ENCODE assay signal across 8 cellular contexts in the genomic region with DNA sequence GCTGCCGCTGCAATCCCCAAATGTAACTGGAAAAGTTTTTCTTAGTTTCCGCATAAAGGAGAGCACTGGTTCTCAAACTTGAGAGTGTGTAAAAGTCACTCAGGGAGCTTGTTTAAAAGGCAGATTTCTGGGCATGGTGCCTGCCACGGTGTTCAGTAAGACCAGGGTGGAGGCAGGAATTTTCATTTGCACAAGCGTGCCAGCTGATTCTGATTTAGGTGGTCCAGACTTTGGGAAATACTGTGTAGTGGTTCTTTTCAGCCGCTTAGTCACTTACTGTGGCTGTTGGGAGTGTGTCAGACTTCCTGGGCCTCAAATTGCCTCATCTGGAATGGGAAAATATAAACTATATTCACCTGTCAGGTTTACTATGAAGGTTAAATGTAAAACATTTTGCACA. TPM values are rescaled to one million over a fixed set of nuclear protein-coding genes. Genes with fewer than 3 reads are reported as not detected.
DNase-seq lines count a peak whose midpoint lies in the region; ATAC-seq, FAIRE-seq and TF ChIP-seq lines count a peak whose summit lies in the region.

No MANE protein-coding gene starts in this region.

- H3K9me3 Mint-ChIP-seq in activated naive CD4-positive, alpha-beta T cell treated with anti-CD3 and anti-CD28 coated beads, Interleukin-2, amount 50 U/mL, for 24 hours: no peaks in the 10 kb centered on the region

- ATAC-seq in HepG2 (peak; percentile 9), GM18502 (IDR thresholded peaks at IDR 0.05; ENCODE audit: poor library complexity, unreplicated experiment) (no peak), GM21529 (IDR thresholded peaks at IDR 0.05; ENCODE audit: unreplicated experiment) (no peak)

- in situ Hi-C loops in HepG2 (cut with HindIII; ENCODE audit: extremely low pct_ligation_motif_present, low pct_unique_long_range_greater_than_20kb): no loop called here

- no peaks in the 10 kb centered on the region for H3K27me3 ChIP-seq in adrenal gland
- H3K27me3 ChIP-seq in HepG2 (ENCODE audit: control insufficient read depth in 1 of 2, insufficient read depth in 2 of 2, low read length in 2 of 2): no peaks in the 10 kb centered on the region; a peak in 1 of 5 replicates

- H3K4me3 ChIP-seq in adrenal gland (peak overlapping the region in 3 of 4 donors; percentile 73 to 87 (median 79)), HepG2 (replicated peaks in 1 of 3; ENCODE audit: insufficient read depth in 1 of 3, low read depth in 2 of 3, low read length in 3 of 3) (peak overlapping the region; percentile 87 to 98 (median 92)), urinary bladder (ENCODE audit: low read depth, low read length) (peak overlapping the region; percentile 78)

- H3K9ac ChIP-seq in HepG2 (ENCODE audit: insufficient read depth, low read depth, low read length): peak overlapping the region; percentile 74

- peak overlapping the region; percentile 35 for H3K27ac Mint-ChIP-seq in activated naive CD4-positive, alpha-beta T cell treated with anti-CD3 and anti-CD28 coated beads, Interleukin-2, amount 50 U/mL, for 24 hours

- H2AFZ ChIP-seq in HepG2 (ENCODE audit: low read length): peak overlapping the region; percentile 74

- H3K4me1 ChIP-seq in adrenal gland (replicated peaks in 1 of 2) (peaks cover 6 to 28% of the 10 kb centered on the region in 2 donors), HepG2 (ENCODE audit: insufficient read depth, low read length) (peaks cover 22% of the 10 kb centered on the region), urinary bladder (ENCODE audit: insufficient read depth) (no peaks in the 10 kb centered on the region)

- peaks cover 2% of the 10 kb centered on the region for H3K79me2 ChIP-seq in HepG2 (ENCODE audit: insufficient read depth, low read length)

- H3K4me2 ChIP-seq in HepG2 (ENCODE audit: low read depth, low read length): peak overlapping the region; percentile 90

- peaks cover 12% of the 10 kb centered on the region for H3K4me1 Mint-ChIP-seq in activated naive CD4-positive, alpha-beta T cell treated with anti-CD3 and anti-CD28 coated beads, Interleukin-2, amount 50 U/mL, for 24 hours

- FAIRE-seq in HepG2 (lab: Jason Lieb, UNC): no peak

- intact Hi-C loops in adrenal gland (cut with DNase I): loop anchor here in 1 of 2 donors (10.0 kb wide), 1 partner anchor 94 kb away; no protein-coding TSS in a partner anchor
- intact Hi-C loops in HepG2 (cut with micrococcal nuclease; ENCODE audit: unreplicated experiment): no loop called here

- TF ChIP-seq EP300 in HepG2 (IDR thresholded peaks at IDR 0.05; ENCODE audit: low read depth in 2 of 2, low read length in 2 of 2): no peak
- no peak for TF ChIP-seq EP300 in HepG2 (CRISPR knock-in tag; IDR thresholded peaks at IDR 0.05; ENCODE audit: borderline replicate concordance)

- no peaks in the 10 kb centered on the region for H3K36me3 Mint-ChIP-seq in activated naive CD4-positive, alpha-beta T cell treated with anti-CD3 and anti-CD28 coated beads, Interleukin-2, amount 50 U/mL, for 24 hours

- BruUV-seq in HepG2 (replicated peaks; lab: Mats Ljungman, UMichigan): no TSS peak

- H4K20me1 ChIP-seq in HepG2 (ENCODE audit: insufficient read depth, low read length): no peaks in the 10 kb centered on the region

- CTCF ChIA-PET in HepG2 (lab: Yijun Ruan, JAX; ENCODE audit: low intra/inter-chr PET ratio, low total read pairs): no interaction called here

- H3K27ac ChIP-seq in adrenal gland (peak overlapping the region in 3 of 5 donors; percentile 43 to 78 (median 76)), HepG2 (ENCODE audit: extremely low read length, insufficient read depth, low read length) (peak overlapping the region; percentile 46), urinary bladder (ENCODE audit: low read depth) (no peak overlapping the region)

- peak overlapping the region; percentile 89 for H3K4me3 Mint-ChIP-seq in activated naive CD4-positive, alpha-beta T cell treated with anti-CD3 and anti-CD28 coated beads, Interleukin-2, amount 50 U/mL, for 24 hours

- TF ChIP-seq RAD21 in HepG2 (CRISPR knock-in tag; IDR thresholded peaks at IDR 0.05): no peak

- no peak for DNase-seq in activated naive CD4-positive, alpha-beta T cell treated with Interleukin-2 at 50 U/mL for 16 hours
- DNase-seq in adrenal gland (peak in 3 of 7 donors; percentile 39 to 59 (median 41)), HepG2 (ENCODE audit: low spot score) (no peak), 8988T (no peak)

- H3K9me3 ChIP-seq in adrenal gland (replicated peaks in 1 of 3) (no peaks in the 10 kb centered on the region), HepG2 (ENCODE audit: low read length) (peaks cover 6% of the 10 kb centered on the region; the same call in 1 of the 2 replicates)

- POLR2A ChIA-PET in HepG2 (lab: Yijun Ruan, JAX): interaction anchor here (0.8 to 2.2 kb wide), 4 partner anchors 9 to 265 kb away, joined by 3 to 8 read pairs (median 3); partner anchors contain the start of gene NCL

- H3K36me3 ChIP-seq in adrenal gland (replicated peaks in 1 of 2) (no peaks in the 10 kb centered on the region), HepG2 (replicated peaks in 1 of 2; ENCODE audit: control insufficient read depth in 1 of 2, insufficient read depth in 2 of 2, low read length in 2 of 2) (no peaks in the 10 kb centered on the region), urinary bladder (ENCODE audit: insufficient read depth) (no peaks in the 10 kb centered on the region)

- WGBS in adrenal gland, 4 donors: 22 to 27% (median 25%) methylated on average over 5 of the region's 5 CpGs
- WGBS in HepG2 (ENCODE audit: low lambda C conversion rate): 18% methylated on average over 5 of the region's 5 CpGs
- WGBS in urinary bladder: 20% methylated on average over 5 of the region's 5 CpGs

- TF ChIP-seq CTCF in adrenal gland (IDR thresholded peaks at IDR 0.05) (no peak), HepG2 (CRISPR knock-in tag; IDR thresholded peaks at IDR 0.05) (no peak)

- TF ChIP-seq POLR2A in adrenal gland (IDR thresholded peaks at IDR 0.05): no peak
- TF ChIP-seq POLR2A in HepG2 (IDR thresholded peaks at IDR 0.05; ENCODE audit: insufficient read depth in 1 of 2, low read depth in 2 of 2, low read length in 2 of 2): no peak

- H3K27me3 Mint-ChIP-seq in activated naive CD4-positive, alpha-beta T cell treated with anti-CD3 and anti-CD28 coated beads, Interleukin-2, amount 50 U/mL, for 24 hours: peaks cover under 1% of the 10 kb centered on the region

TF ChIP-seq in HepG2, 621 proteins besides CTCF, POLR2A, EP300 and RAD21:
- no peak for TF ChIP-seq SAFB2 (CRISPR knock-in tag; IDR thresholded peaks at IDR 0.05; ENCODE audit: borderline replicate concordance, low read depth)
- 0 out of 2 replicates have a peak, but pooled peaks have one; percentile 17 for TF ChIP-seq ARNTL (CRISPR knock-in tag; IDR thresholded peaks at IDR 0.05)
- TF ChIP-seq ZNF564 (CRISPR knock-in tag; IDR thresholded peaks at IDR 0.05): 0 out of 2 replicates have a peak, but pooled peaks have one; percentile 7

RNA-seq across cellular contexts. Expression of gene ARMC9, which starts 0.8 kb away (rescaled TPM):
- total RNA-seq in adrenal gland: 100 to 1,000 TPM in 1 of 8 donors, 10 to 100 TPM in 7; 36.5 to 109 (median 59.1) TPM
- polyA plus RNA-seq in adrenal gland: 10 to 100 TPM; 22.0 to 61.9 (median 49.3) TPM
- 12.8 and 14.5 TPM in 2 replicates for total RNA-seq in HepG2 (2016; rRNA removed; fragmentation: Illumina TruSeq; extraction: Trizol)
- total RNA-seq in HepG2 (2016; cell fraction: cytosol; rRNA removed; fragmentation: Illumina TruSeq; extraction: Trizol; ENCODE audit: low read depth): 5.3 and 5.6 TPM in 2 replicates
- total RNA-seq in HepG2 (2016; cell fraction: insoluble cytoplasmic fraction; rRNA removed; fragmentation: Illumina TruSeq; extraction: Trizol): 10.9 and 12.6 TPM in 2 replicates
- 4.9 and 6.6 TPM in 2 replicates for total RNA-seq in HepG2 (2016; cell fraction: membrane; rRNA removed; fragmentation: Illumina TruSeq; extraction: Trizol)
- total RNA-seq in HepG2 (2016; cell fraction: nucleus; rRNA removed; fragmentation: Illumina TruSeq; extraction: Trizol): 17.4 and 18.3 TPM in 2 replicates
- 7.0 and 9.1 TPM in 2 replicates for polyA plus RNA-seq in HepG2 (2011; rRNA removed)
- polyA plus RNA-seq in HepG2 (2011; cell fraction: cytosol; rRNA removed): 5.7 and 7.4 TPM in 2 replicates
- 11.9 and 14.3 TPM in 2 replicates for polyA plus RNA-seq in HepG2 (2011; cell fraction: nucleus; rRNA removed)
- 5.8 and 6.7 TPM in 2 replicates for polyA plus RNA-seq in HepG2 (2012)
- polyA plus RNA-seq in HepG2 (2016; cell fraction: cytosol; fragmentation: Illumina TruSeq; extraction: Trizol; ENCODE audit: low read depth): 1.2 and 1.3 TPM in 2 replicates
- polyA plus RNA-seq in HepG2 (2016; cell fraction: insoluble cytoplasmic fraction; fragmentation: Illumina TruSeq; extraction: Trizol; ENCODE audit: low read depth): 8.7 and 10.7 TPM in 2 replicates
- 1.9 and 3.0 TPM in 2 replicates for polyA plus RNA-seq in HepG2 (2016; cell fraction: membrane; fragmentation: Illumina TruSeq; extraction: Trizol; ENCODE audit: low read depth)
- polyA plus RNA-seq in HepG2 (2016; cell fraction: nucleus; fragmentation: Illumina TruSeq; extraction: Trizol; ENCODE audit: insufficient read depth, low read depth): 10.3 and 16.0 TPM in 2 replicates
- 27.1 and 32.1 TPM in 2 replicates for polyA minus RNA-seq in HepG2 (2011; rRNA and poly(A)+ RNA removed; ENCODE audit: low replicate concordance)
- polyA minus RNA-seq in HepG2 (2011; cell fraction: cytosol; rRNA and poly(A)+ RNA removed): 5.9 and 7.2 TPM in 2 replicates
- 29.2 and 35.8 TPM in 2 replicates for polyA minus RNA-seq in HepG2 (2011; cell fraction: nucleus; rRNA and poly(A)+ RNA removed)
- total RNA-seq in urinary bladder: 25.9 TPM
- 13.5 TPM for polyA plus RNA-seq in urinary bladder
